Comparison of ENCODE assay signal across 1 cellular context in the genomic region with DNA sequence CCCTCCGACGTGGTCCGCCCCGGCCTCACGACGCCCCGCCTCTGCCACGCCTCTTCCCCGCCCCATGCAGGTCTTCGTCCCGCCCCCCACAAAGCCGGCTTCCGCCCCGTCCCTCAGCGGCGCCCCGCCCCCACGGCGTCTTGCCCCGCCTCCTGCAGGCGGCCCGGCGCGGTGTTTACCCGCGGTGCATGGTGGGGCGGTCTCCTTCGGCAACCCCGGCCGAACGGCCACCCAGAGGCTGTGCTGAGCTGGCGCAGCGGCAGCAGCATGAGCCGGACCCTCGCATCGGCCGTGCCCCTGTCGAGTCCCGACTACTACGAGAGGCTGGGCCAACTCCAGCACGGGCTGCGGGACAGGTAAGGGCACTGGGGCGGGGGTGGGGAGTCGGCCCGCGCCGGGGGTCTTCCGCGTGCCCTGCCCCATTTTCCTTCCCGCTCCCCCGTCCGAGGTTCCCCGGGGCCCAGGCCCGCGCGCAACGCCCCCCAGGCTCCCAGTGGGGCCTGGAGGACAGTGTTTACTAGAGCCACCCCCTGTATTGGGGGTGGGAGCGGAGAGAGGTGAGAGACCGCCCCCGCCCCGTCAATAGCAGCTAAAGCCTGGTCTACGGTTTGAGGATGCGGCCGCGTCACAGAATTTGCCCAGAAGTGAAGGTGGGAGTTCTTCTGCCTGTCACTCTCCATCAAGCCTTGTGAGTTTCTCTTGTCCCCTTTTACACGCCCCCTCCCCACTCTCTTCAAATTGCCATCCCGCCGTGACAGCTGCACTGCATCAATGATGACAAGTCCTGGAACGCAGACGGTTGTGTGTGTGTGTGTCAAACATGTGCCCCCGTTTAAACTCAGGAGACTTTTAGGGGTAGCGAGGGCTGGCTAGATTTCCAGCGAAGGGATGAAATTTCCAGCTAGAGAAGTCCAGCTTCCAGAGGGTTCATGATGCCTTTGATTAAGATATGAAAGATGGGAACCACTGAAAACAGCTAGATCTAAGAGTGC.
TF ChIP-seq lines count a peak whose summit lies in the region.

TSS of gene KIZ (plus strand) at position 234 of the 992 bp plus-strand sequence. CDS start at position 268, 34 bp downstream.

TF ChIP-seq in A549, 52 proteins besides CTCF, POLR2A, EP300 and RAD21 (continued from another document):
- TF ChIP-seq, protein P1, sequence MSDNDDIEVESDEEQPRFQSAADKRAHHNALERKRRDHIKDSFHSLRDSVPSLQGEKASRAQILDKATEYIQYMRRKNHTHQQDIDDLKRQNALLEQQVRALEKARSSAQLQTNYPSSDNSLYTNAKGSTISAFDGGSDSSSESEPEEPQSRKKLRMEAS (IDR thresholded peaks at IDR 0.05), result 0 out of 2 replicates have a peak, but pooled peaks have one; percentile 45
- TF ChIP-seq FOXS1 (CRISPR knock-in tag; IDR thresholded peaks at IDR 0.05) (no peak), NR3C1 (IDR thresholded peaks at IDR 0.05) (no peak), CHD4 (IDR thresholded peaks at IDR 0.05; ENCODE audit: borderline replicate concordance) (no peak), HMGXB4 (CRISPR knock-in tag; IDR thresholded peaks at IDR 0.05; ENCODE audit: borderline replicate concordance) (no peak), RARB (CRISPR knock-in tag; IDR thresholded peaks at IDR 0.05) (no peak), ZC3H11A (IDR thresholded peaks at IDR 0.05) (no peak), MYC (IDR thresholded peaks at IDR 0.05; ENCODE audit: borderline replicate concordance, low read length) (no peak)
